Comparison of ENCODE assay signal across 1 cellular context in the genomic region with DNA sequence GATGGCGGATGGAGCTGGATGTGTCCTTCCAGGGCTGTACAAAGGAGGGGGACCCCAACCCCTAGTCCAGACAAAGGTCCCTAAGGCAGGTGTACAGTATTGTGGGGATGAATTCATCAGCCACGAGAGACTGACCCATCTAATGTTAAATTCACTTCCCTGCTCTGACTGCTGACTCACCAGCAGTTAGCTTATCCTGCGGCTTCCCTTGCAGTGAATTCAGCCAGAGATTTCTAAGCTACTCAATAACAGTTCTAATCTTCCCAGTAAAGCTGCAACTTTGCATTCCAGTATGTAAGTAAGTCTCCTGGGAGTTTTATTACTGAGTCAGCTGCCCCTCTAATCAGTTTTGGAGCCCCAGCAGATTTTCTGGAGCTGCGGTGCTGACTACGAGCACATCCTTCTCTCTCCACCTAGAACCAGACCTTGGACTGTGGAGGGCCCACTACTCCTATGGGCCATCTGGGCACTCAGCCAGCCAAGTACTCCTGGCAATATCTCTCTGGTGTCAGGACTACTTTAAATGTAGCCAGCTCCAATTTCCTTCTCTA.
TF ChIP-seq lines count a peak whose summit lies in the region.

No MANE protein-coding gene starts in this region.

TF ChIP-seq in WTC11, 78 proteins besides CTCF, POLR2A, EP300 and RAD21 (continued from another document):
- TF ChIP-seq, protein P1, sequence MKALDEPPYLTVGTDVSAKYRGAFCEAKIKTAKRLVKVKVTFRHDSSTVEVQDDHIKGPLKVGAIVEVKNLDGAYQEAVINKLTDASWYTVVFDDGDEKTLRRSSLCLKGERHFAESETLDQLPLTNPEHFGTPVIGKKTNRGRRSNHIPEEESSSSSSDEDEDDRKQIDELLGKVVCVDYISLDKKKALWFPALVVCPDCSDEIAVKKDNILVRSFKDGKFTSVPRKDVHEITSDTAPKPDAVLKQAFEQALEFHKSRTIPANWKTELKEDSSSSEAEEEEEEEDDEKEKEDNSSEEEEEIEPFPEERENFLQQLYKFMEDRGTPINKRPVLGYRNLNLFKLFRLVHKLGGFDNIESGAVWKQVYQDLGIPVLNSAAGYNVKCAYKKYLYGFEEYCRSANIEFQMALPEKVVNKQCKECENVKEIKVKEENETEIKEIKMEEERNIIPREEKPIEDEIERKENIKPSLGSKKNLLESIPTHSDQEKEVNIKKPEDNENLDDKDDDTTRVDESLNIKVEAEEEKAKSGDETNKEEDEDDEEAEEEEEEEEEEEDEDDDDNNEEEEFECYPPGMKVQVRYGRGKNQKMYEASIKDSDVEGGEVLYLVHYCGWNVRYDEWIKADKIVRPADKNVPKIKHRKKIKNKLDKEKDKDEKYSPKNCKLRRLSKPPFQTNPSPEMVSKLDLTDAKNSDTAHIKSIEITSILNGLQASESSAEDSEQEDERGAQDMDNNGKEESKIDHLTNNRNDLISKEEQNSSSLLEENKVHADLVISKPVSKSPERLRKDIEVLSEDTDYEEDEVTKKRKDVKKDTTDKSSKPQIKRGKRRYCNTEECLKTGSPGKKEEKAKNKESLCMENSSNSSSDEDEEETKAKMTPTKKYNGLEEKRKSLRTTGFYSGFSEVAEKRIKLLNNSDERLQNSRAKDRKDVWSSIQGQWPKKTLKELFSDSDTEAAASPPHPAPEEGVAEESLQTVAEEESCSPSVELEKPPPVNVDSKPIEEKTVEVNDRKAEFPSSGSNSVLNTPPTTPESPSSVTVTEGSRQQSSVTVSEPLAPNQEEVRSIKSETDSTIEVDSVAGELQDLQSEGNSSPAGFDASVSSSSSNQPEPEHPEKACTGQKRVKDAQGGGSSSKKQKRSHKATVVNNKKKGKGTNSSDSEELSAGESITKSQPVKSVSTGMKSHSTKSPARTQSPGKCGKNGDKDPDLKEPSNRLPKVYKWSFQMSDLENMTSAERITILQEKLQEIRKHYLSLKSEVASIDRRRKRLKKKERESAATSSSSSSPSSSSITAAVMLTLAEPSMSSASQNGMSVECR (CRISPR knock-in tag; IDR thresholded peaks at IDR 0.05; ENCODE audit: borderline replicate concordance), result no peak
- TF ChIP-seq SMAD3 (CRISPR knock-in tag; IDR thresholded peaks at IDR 0.05; ENCODE audit: borderline replicate concordance), result no peak
- no peak for TF ChIP-seq ZNF423 (CRISPR knock-in tag; IDR thresholded peaks at IDR 0.05)
- TF ChIP-seq, protein P2, sequence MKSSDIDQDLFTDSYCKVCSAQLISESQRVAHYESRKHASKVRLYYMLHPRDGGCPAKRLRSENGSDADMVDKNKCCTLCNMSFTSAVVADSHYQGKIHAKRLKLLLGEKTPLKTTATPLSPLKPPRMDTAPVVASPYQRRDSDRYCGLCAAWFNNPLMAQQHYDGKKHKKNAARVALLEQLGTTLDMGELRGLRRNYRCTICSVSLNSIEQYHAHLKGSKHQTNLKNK (CRISPR knock-in tag; IDR thresholded peaks at IDR 0.05), result no peak
- TF ChIP-seq NFYB (CRISPR knock-in tag; conservative IDR thresholded peaks at IDR 0.05; ENCODE audit: low read depth), result no peak
- TF ChIP-seq, protein P3, sequence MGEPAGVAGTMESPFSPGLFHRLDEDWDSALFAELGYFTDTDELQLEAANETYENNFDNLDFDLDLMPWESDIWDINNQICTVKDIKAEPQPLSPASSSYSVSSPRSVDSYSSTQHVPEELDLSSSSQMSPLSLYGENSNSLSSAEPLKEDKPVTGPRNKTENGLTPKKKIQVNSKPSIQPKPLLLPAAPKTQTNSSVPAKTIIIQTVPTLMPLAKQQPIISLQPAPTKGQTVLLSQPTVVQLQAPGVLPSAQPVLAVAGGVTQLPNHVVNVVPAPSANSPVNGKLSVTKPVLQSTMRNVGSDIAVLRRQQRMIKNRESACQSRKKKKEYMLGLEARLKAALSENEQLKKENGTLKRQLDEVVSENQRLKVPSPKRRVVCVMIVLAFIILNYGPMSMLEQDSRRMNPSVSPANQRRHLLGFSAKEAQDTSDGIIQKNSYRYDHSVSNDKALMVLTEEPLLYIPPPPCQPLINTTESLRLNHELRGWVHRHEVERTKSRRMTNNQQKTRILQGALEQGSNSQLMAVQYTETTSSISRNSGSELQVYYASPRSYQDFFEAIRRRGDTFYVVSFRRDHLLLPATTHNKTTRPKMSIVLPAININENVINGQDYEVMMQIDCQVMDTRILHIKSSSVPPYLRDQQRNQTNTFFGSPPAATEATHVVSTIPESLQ (CRISPR knock-in tag; IDR thresholded peaks at IDR 0.05), result no peak
